Comparison of ENCODE assay signal across 1 cellular context in the genomic region with DNA sequence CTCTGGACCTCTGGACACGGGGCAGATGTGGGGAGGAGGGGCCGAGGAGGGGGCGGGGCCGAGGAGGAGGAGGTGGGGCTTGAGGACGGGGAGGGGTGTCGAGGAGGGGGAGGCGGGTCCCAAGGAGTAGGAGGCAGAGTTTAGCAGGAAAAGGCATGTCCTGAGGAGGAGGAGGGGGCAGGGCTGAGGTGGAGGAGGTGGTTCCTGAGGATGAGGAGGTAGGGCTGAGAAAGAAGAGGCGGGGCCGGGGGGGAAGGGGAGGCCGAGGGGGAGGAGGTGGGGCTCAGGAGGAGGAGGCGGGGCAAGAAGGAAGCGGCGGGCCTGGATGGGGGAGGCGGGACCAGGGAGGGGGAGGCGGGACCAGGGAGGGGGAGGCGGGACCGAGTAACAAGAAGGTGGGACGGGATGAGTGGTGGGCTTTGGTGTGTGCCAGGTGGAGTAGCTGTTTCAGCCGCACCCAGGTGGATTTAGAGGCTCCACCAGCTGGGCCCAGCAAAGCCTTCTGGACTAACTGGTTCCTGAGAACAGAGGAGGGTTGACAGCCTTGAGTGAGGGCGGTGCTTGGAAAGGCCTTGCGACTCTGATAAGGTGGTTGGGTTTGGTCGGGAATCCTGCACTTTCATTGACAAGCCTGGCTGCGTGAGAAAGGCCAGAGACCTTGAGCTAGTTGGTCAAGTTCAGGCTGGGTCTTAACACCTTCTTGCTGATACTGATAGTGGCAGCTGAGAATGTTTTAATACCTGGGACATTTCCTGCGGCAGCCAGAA.
TF ChIP-seq lines count a peak whose summit lies in the region.

No MANE protein-coding gene starts in this region.

TF ChIP-seq in GM12878, 131 proteins besides CTCF, POLR2A, EP300 and RAD21:
- TF ChIP-seq ETV6 (conservative IDR thresholded peaks at IDR 0.05 in 1 of 2, IDR thresholded peaks at IDR 0.05 in 1 of 2; ENCODE audit: borderline replicate concordance in 1 of 2, low read depth in 1 of 2) (no peak), ZNF24 (IDR thresholded peaks at IDR 0.05) (no peak), STAT3 (IDR thresholded peaks at IDR 0.05; ENCODE audit: low read depth, low read length) (no peak), SMARCA5 (IDR thresholded peaks at IDR 0.05) (no peak), ZSCAN29 (IDR thresholded peaks at IDR 0.05) (no peak), POLR2AphosphoS2 (IDR thresholded peaks at IDR 0.05; ENCODE audit: low read depth, low read length) (no peak), HCFC1 (IDR thresholded peaks at IDR 0.05; ENCODE audit: low read length) (no peak), SIN3A (IDR thresholded peaks at IDR 0.05; ENCODE audit: low read depth, low read length) (no peak), CBX5 (IDR thresholded peaks at IDR 0.05; ENCODE audit: low read depth) (no peak), TCF7 (IDR thresholded peaks at IDR 0.05; ENCODE audit: borderline replicate concordance) (no peak), CBFB (IDR thresholded peaks at IDR 0.05; ENCODE audit: low read depth) (no peak), IRF4 (IDR thresholded peaks at IDR 0.05; ENCODE audit: low read depth, low read length) (no peak), MXI1 (IDR thresholded peaks at IDR 0.05; ENCODE audit: low read depth, low read length) (no peak)
- TF ChIP-seq, protein P1, sequence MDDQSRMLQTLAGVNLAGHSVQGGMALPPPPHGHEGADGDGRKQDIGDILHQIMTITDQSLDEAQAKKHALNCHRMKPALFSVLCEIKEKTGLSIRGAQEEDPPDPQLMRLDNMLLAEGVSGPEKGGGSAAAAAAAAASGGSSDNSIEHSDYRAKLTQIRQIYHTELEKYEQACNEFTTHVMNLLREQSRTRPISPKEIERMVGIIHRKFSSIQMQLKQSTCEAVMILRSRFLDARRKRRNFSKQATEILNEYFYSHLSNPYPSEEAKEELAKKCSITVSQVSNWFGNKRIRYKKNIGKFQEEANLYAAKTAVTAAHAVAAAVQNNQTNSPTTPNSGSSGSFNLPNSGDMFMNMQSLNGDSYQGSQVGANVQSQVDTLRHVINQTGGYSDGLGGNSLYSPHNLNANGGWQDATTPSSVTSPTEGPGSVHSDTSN (IDR thresholded peaks at IDR 0.05; ENCODE audit: insufficient replicate concordance, low read depth, low read length) = no peak
